ENCODE assay signal across 8 cellular contexts in genomic region chr1:27862671-27863551, GRCh38. TPM values are rescaled to one million over a fixed set of nuclear protein-coding genes. Genes with fewer than 3 reads are reported as not detected.
A peak's percentile ranks its signal among the peaks of the same experiment; 100 is the strongest.
DNase-seq lines count a peak whose midpoint lies in the region; ATAC-seq and TF ChIP-seq lines count a peak whose summit lies in the region.

No MANE protein-coding gene starts in this region.

- H2AK5ac ChIP-seq in IMR-90 (ENCODE audit: low read depth, low read length), result peak overlapping the region; percentile 83

- peak overlapping the region; percentile 16; the same call in 1 of the 2 replicates for H4K5ac ChIP-seq in IMR-90 (ENCODE audit: low read depth, low read length)

- peak overlapping the region; percentile 30 for H3K18ac ChIP-seq in IMR-90 (ENCODE audit: low read depth, low read length)

- H2BK20ac ChIP-seq in IMR-90 (ENCODE audit: low read depth, low read length), result peak overlapping the region; percentile 79

- peak; percentile 94 for ATAC-seq in IMR-90 (ENCODE audit: low read depth)
- no peak for ATAC-seq in activated CD8-positive, alpha-beta memory T cell treated with anti-CD3 and anti-CD28 coated beads, Interleukin-2, amount 10 ng/mL, durations not matched to agents 7 days and 5 days
- no peak for ATAC-seq in HG03196 (IDR thresholded peaks at IDR 0.05; ENCODE audit: unreplicated experiment)

- H3K4ac ChIP-seq in IMR-90 (ENCODE audit: low read depth, low read length), result peak overlapping the region; percentile 83

- in situ Hi-C loops in Caki2 (cut with HindIII; ENCODE audit: low pct_unique_long_range_greater_than_20kb, low sequenced_read_pairs), result no loop called here
- in situ Hi-C loops in IMR-90 (cut with MboI; ENCODE audit: low sequenced_read_pairs), result loop anchor here (5.0 to 25.0 kb wide), 2 partner anchors 119 to 349 kb away; no protein-coding TSS in a partner anchor

- peak; percentile 86 for DNase-seq in Caki2 (ENCODE audit: low read depth)
- DNase-seq in IMR-90, result peak; percentile 99
- peak; percentile 55 to 89 (median 83) for DNase-seq in adrenal gland
- peak; percentile 96 for DNase-seq in hepatic stellate cell (ENCODE audit: low spot score)
- no peak for DNase-seq in spleen
- DNase-seq in activated CD8-positive, alpha-beta memory T cell treated with anti-CD3 and anti-CD28 coated beads, Interleukin-2, amount 10 ng/mL, durations not matched to agents 7 days and 5 days, result no peak
- no peak for DNase-seq in retina

- no peaks in the 10 kb centered on the region for H3K9me3 Mint-ChIP-seq in activated CD8-positive, alpha-beta memory T cell treated with anti-CD3 and anti-CD28 coated beads, Interleukin-2, amount 10 ng/mL, durations not matched to agents 7 days and 5 days (ENCODE audit: low read depth)

- peak overlapping the region; percentile 43 for H2AK9ac ChIP-seq in IMR-90 (replicated peaks; ENCODE audit: low read depth, low read length, poor library complexity)

- no peak overlapping the region for H3K27ac Mint-ChIP-seq in activated CD8-positive, alpha-beta memory T cell treated with anti-CD3 and anti-CD28 coated beads, Interleukin-2, amount 10 ng/mL, durations not matched to agents 7 days and 5 days

- peak overlapping the region; percentile 40; the same call in 2 of the 3 replicates for H2BK15ac ChIP-seq in IMR-90 (ENCODE audit: low read depth, low read length)

- no peak overlapping the region for H3K4me3 ChIP-seq in IMR-90 (ENCODE audit: insufficient read depth, low read depth, low read length)
- H3K4me3 ChIP-seq in adrenal gland, result no peak overlapping the region
- H3K4me3 ChIP-seq in spleen, result peak overlapping the region in 2 of 8 donors; percentile 12 to 44

- no peak overlapping the region for H3K56ac ChIP-seq in IMR-90 (ENCODE audit: extremely low read depth, insufficient read depth, low read length)

- peak overlapping the region; percentile 22; the same call in 1 of the 2 replicates for H3K9ac ChIP-seq in IMR-90 (ENCODE audit: low read depth, low read length)

- dilution Hi-C loops in IMR-90 (cut with HindIII; ENCODE audit: low sequenced_read_pairs, unreplicated experiment), result no loop called here

- POLR2A ChIA-PET in IMR-90 (lab: Charles Lee; ENCODE audit: unreplicated experiment), result no interaction called here

- no peaks in the 10 kb centered on the region for H3K9me3 ChIP-seq in IMR-90 (ENCODE audit: control insufficient read depth, insufficient read depth, low read length)
- no peaks in the 10 kb centered on the region for H3K9me3 ChIP-seq in adrenal gland (replicated peaks in 1 of 3)
- H3K9me3 ChIP-seq in spleen, result no peaks in the 10 kb centered on the region

- H3K23ac ChIP-seq in IMR-90 (ENCODE audit: low read depth, low read length), result no peak overlapping the region

- H3K27me3 ChIP-seq in IMR-90 (ENCODE audit: control insufficient read depth, insufficient read depth, low read length) (no peaks in the 10 kb centered on the region), adrenal gland (no peaks in the 10 kb centered on the region), spleen (replicated peaks in 1 of 7) (no peaks in the 10 kb centered on the region)

- peak overlapping the region; percentile 62 for H2BK5ac ChIP-seq in IMR-90 (ENCODE audit: low read depth, low read length, poor library complexity, severe bottlenecking)

- no peaks in the 10 kb centered on the region for H3K27me3 Mint-ChIP-seq in activated CD8-positive, alpha-beta memory T cell treated with anti-CD3 and anti-CD28 coated beads, Interleukin-2, amount 10 ng/mL, durations not matched to agents 7 days and 5 days

- intact Hi-C loops in IMR-90 (cut with micrococcal nuclease), result loop anchor here (1.0 to 5.0 kb wide), 2 partner anchors 116 to 204 kb away; no protein-coding TSS in a partner anchor
- intact Hi-C loops in adrenal gland (cut with DNase I), result no loop called here
- intact Hi-C loops in spleen (cut with DNase I; ENCODE audit: low total_unique reads), result no loop called here

- TF ChIP-seq CTCF in IMR-90 (conservative IDR thresholded peaks at IDR 0.05; ENCODE audit: low read depth, low read length) (no peak), adrenal gland (IDR thresholded peaks at IDR 0.05) (no peak), spleen (IDR thresholded peaks at IDR 0.05 in 8 of 11, conservative IDR thresholded peaks at IDR 0.05 in 3 of 11) (peak in 2 of 11 experiments; percentile 3 to 29)

- WGBS in IMR-90 (ENCODE audit: extremely low coverage in 2 of 2, insufficient read length in 1 of 2), 2 experiments, result 73% methylated on average over 6 of the region's 9 CpGs; no CpG with 5 or more reads in 1 of the 2 experiments
- 75 to 83% (median 80%) methylated on average over 7 to 9 of the region's 9 CpGs for WGBS in adrenal gland, 4 donors
- WGBS in spleen, 5 donors, result 67 to 75% (median 72%) methylated on average over 7 to 9 of the region's 9 CpGs

- H3K4me3 Mint-ChIP-seq in activated CD8-positive, alpha-beta memory T cell treated with anti-CD3 and anti-CD28 coated beads, Interleukin-2, amount 10 ng/mL, durations not matched to agents 7 days and 5 days, result no peak overlapping the region

- H3K27ac ChIP-seq in IMR-90 (ENCODE audit: insufficient read depth, low read length) (peak overlapping the region; percentile 50), adrenal gland (peak overlapping the region in 4 of 5 donors; percentile 22 to 86 (median 66)), spleen (peak overlapping the region; percentile 57 to 92 (median 85))

- no peaks in the 10 kb centered on the region for H4K20me1 ChIP-seq in IMR-90 (ENCODE audit: insufficient read depth, low read length)

- no peaks in the 10 kb centered on the region for H3K36me3 ChIP-seq in IMR-90 (ENCODE audit: control insufficient read depth, insufficient read depth, low read length)
- no peaks in the 10 kb centered on the region for H3K36me3 ChIP-seq in adrenal gland (replicated peaks in 1 of 2)
- H3K36me3 ChIP-seq in spleen, result no peaks in the 10 kb centered on the region

- peak overlapping the region; percentile 87 for H2BK120ac ChIP-seq in IMR-90 (ENCODE audit: low read depth, low read length)

- no TSS peak for BruUV-seq in IMR-90 (replicated peaks; lab: Mats Ljungman, UMichigan)

- H3K14ac ChIP-seq in IMR-90 (replicated peaks; ENCODE audit: low read depth, low read length), result peak overlapping the region; percentile 84

- peak overlapping the region; percentile 85 for H2AFZ ChIP-seq in IMR-90 (replicated peaks; ENCODE audit: low read length, poor library complexity)

- H3K4me1 ChIP-seq in IMR-90 (ENCODE audit: control insufficient read depth, insufficient read depth, low read length) (peaks cover 11% of the 10 kb centered on the region), adrenal gland (replicated peaks in 1 of 2) (peaks cover 10 to 22% of the 10 kb centered on the region in 2 donors), spleen (peaks cover 15 to 76% (median 49%) of the 10 kb centered on the region in 6 donors)

- peaks cover 28% of the 10 kb centered on the region for H3K4me1 Mint-ChIP-seq in activated CD8-positive, alpha-beta memory T cell treated with anti-CD3 and anti-CD28 coated beads, Interleukin-2, amount 10 ng/mL, durations not matched to agents 7 days and 5 days

- peak overlapping the region; percentile 81 for H4K91ac ChIP-seq in IMR-90 (ENCODE audit: insufficient read depth, low read depth, low read length)

- H3K4me2 ChIP-seq in IMR-90 (ENCODE audit: low read depth, low read length), result peak overlapping the region; percentile 33

- peak; percentile 72 for TF ChIP-seq POLR2A in IMR-90 (IDR thresholded peaks at IDR 0.05; ENCODE audit: low read depth, low read length)
- TF ChIP-seq POLR2A in adrenal gland (IDR thresholded peaks at IDR 0.05), result peak in 1 of 2 donors; percentile 23
- TF ChIP-seq POLR2A in spleen (IDR thresholded peaks at IDR 0.05), result peak in 1 of 3 donors; percentile 33

- TF ChIP-seq RAD21 in IMR-90 (IDR thresholded peaks at IDR 0.05; ENCODE audit: low read length), result peak; percentile 27; the same call in 1 of the 2 replicates

- no peaks in the 10 kb centered on the region for H3K79me1 ChIP-seq in IMR-90 (ENCODE audit: low read depth in 1 of 2, low read length in 2 of 2)

- peak overlapping the region; percentile 73 to 88 for H4K8ac ChIP-seq in IMR-90 (ENCODE audit: low read depth in 2 of 2, low read length in 2 of 2)

- CTCF ChIA-PET in IMR-90 (lab: Yijun Ruan, JAX), result interaction anchor here (0.6 to 1.1 kb wide), 2 partner anchors 15 to 257 kb away, joined by 3 to 7 read pairs; no protein-coding TSS in a partner anchor
- CTCF ChIA-PET in activated CD8-positive, alpha-beta memory T cell treated with anti-CD3 and anti-CD28 coated beads, Interleukin-2, amount 10 ng/mL, durations not matched to agents 7 days and 5 days (lab: Charles Lee), result no interaction called here

- peaks cover 13% of the 10 kb centered on the region for H3K9me1 ChIP-seq in IMR-90 (ENCODE audit: insufficient read depth, low read length)

- H3K36me3 Mint-ChIP-seq in activated CD8-positive, alpha-beta memory T cell treated with anti-CD3 and anti-CD28 coated beads, Interleukin-2, amount 10 ng/mL, durations not matched to agents 7 days and 5 days, result no peaks in the 10 kb centered on the region

RNA-seq across cellular contexts. Expression of gene THEMIS2, which starts 9.4 kb away (rescaled TPM):
- total RNA-seq in Caki2 (2014; rRNA removed; shearing (Covaris generic); ENCODE audit: low replicate concordance), result 0.41 and 3.4 TPM in 2 replicates
- total RNA-seq in IMR-90 (2012; rRNA removed) (3.6 and 4.5 TPM in 2 replicates), adrenal gland (10 to 100 TPM in 7 of 8 donors, 1 to 10 TPM in 1; 8.5 to 58.0 (median 31.9) TPM), spleen (100 to 1,000 TPM; 166 to 433 (median 273) TPM)
- polyA plus RNA-seq in IMR-90 (2012; rRNA removed) (4.9 and 5.0 TPM in 2 replicates), adrenal gland (10 to 100 TPM in 2 of 3 donors, 1 to 10 TPM in 1; 8.6 to 27.1 (median 13.9) TPM), spleen (100 to 1,000 TPM in 1 of 3 donors, 10 to 100 TPM in 2; 82.4 to 122 (median 88.8) TPM)
- 5.7 and 7.2 TPM in 2 replicates for polyA plus RNA-seq in IMR-90 (2012; cell fraction: cytosol; rRNA removed)
- 7.4 and 9.4 TPM in 2 replicates for polyA plus RNA-seq in IMR-90 (2012; cell fraction: nucleus; rRNA removed; ENCODE audit: low replicate concordance)
- 10 to 100 TPM; 23.4 to 30.7 TPM for total RNA-seq in activated CD8-positive, alpha-beta memory T cell treated with anti-CD3 and anti-CD28 coated beads, Interleukin-2, amount 10 ng/mL, durations not matched to agents 7 days and 5 days

RNA-seq across cellular contexts. Expression of gene PPP1R8, which starts 32.3 kb away (rescaled TPM):
- total RNA-seq in Caki2 (2014; rRNA removed; shearing (Covaris generic); ENCODE audit: low replicate concordance), result 41.8 and 44.6 TPM in 2 replicates
- total RNA-seq in IMR-90 (2012; rRNA removed), result 60.5 and 80.1 TPM in 2 replicates
- polyA plus RNA-seq in IMR-90 (2012; rRNA removed), result 43.3 and 53.8 TPM in 2 replicates
- polyA plus RNA-seq in IMR-90 (2012; cell fraction: cytosol; rRNA removed), result 21.8 and 33.3 TPM in 2 replicates
- polyA plus RNA-seq in IMR-90 (2012; cell fraction: nucleus; rRNA removed; ENCODE audit: low replicate concordance), result 17.4 and 26.8 TPM in 2 replicates
- total RNA-seq in adrenal gland, result 10 to 100 TPM; 20.7 to 63.5 (median 30.4) TPM
- 10 to 100 TPM; 16.9 to 45.0 (median 19.6) TPM for polyA plus RNA-seq in adrenal gland
- 10 to 100 TPM; 24.7 to 39.1 (median 30.1) TPM for total RNA-seq in spleen
- 10 to 100 TPM; 22.5 to 33.8 (median 29.1) TPM for polyA plus RNA-seq in spleen
- 10 to 100 TPM; 57.4 to 68.7 TPM for total RNA-seq in activated CD8-positive, alpha-beta memory T cell treated with anti-CD3 and anti-CD28 coated beads, Interleukin-2, amount 10 ng/mL, durations not matched to agents 7 days and 5 days

RNA-seq across cellular contexts. Expression of gene RPA2, which starts 51.5 kb away (rescaled TPM):
- total RNA-seq in Caki2 (2014; rRNA removed; shearing (Covaris generic); ENCODE audit: low replicate concordance), result 68.0 and 69.7 TPM in 2 replicates
- total RNA-seq in IMR-90 (2012; rRNA removed), result 30.6 and 45.3 TPM in 2 replicates
- 22.5 and 34.4 TPM in 2 replicates for polyA plus RNA-seq in IMR-90 (2012; rRNA removed)
- 16.8 and 26.7 TPM in 2 replicates for polyA plus RNA-seq in IMR-90 (2012; cell fraction: cytosol; rRNA removed)
- polyA plus RNA-seq in IMR-90 (2012; cell fraction: nucleus; rRNA removed; ENCODE audit: low replicate concordance), result 3.9 and 9.4 TPM in 2 replicates
- total RNA-seq in adrenal gland, result 10 to 100 TPM; 16.8 to 43.9 (median 32.1) TPM
- polyA plus RNA-seq in adrenal gland, result 10 to 100 TPM; 15.6 to 36.4 (median 20.2) TPM
- total RNA-seq in spleen, result 10 to 100 TPM; 32.2 to 49.1 (median 38.1) TPM
- 10 to 100 TPM; 47.5 to 61.8 (median 60.9) TPM for polyA plus RNA-seq in spleen
- total RNA-seq in activated CD8-positive, alpha-beta memory T cell treated with anti-CD3 and anti-CD28 coated beads, Interleukin-2, amount 10 ng/mL, durations not matched to agents 7 days and 5 days, result 10 to 100 TPM; 63.0 to 72.1 TPM

Comparison
In these comparisons a context has a peak if more than half of its experiments do, and no peak if none do; other contexts are left out.
1. DNase-seq: peak in Caki2 (single experiment), IMR-90 (single experiment), adrenal gland (7 of 7) and hepatic stellate cell (single experiment); none in spleen (single experiment), activated CD8-positive, alpha-beta memory T cell treated with anti-CD3 and anti-CD28 coated beads, Interleukin-2, amount 10 ng/mL, durations not matched to agents 7 days and 5 days (single experiment) and retina (single experiment).
2. Peak in every context shown above with its lines, with median percentiles within 50 percentile points of each other: H3K27ac ChIP-seq.